2 cellular contexts compared by ENCODE assay signal in genomic region chr11:107999759-108000455, GRCh38.
TF ChIP-seq lines count a peak whose summit lies in the region.

No MANE protein-coding gene starts in this region.

TF ChIP-seq in A549, 52 proteins besides CTCF, POLR2A, EP300 and RAD21:
- no peak for TF ChIP-seq USF2 (IDR thresholded peaks at IDR 0.05)
- TF ChIP-seq KDM1A (IDR thresholded peaks at IDR 0.05; ENCODE audit: low read depth) = no peak
- TF ChIP-seq ZSCAN20 (CRISPR knock-in tag; IDR thresholded peaks at IDR 0.05) = no peak
- TF ChIP-seq SMC3 (IDR thresholded peaks at IDR 0.05) = 0 out of 3 replicates have a peak, but pooled peaks have one; percentile 12
- TF ChIP-seq RCOR1 (IDR thresholded peaks at IDR 0.05; ENCODE audit: low read depth, low read length) = no peak
TF ChIP-seq in A549: peak in this region for 1.

TF ChIP-seq in endothelial cell of umbilical vein, 7 proteins besides CTCF, POLR2A, EP300 and RAD21:
- TF ChIP-seq JUN (IDR thresholded peaks at IDR 0.05; ENCODE audit: borderline replicate concordance, insufficient read depth, insufficient read length, low read depth) = no peak
- no peak for TF ChIP-seq MYC (IDR thresholded peaks at IDR 0.05; ENCODE audit: low read depth, low read length)
- TF ChIP-seq EZH2 (IDR thresholded peaks at IDR 0.05; ENCODE audit: borderline replicate concordance, low read depth, low read length, severe bottlenecking) = no peak
- no peak for TF ChIP-seq MAX (IDR thresholded peaks at IDR 0.05; ENCODE audit: insufficient read depth, insufficient read length)
- TF ChIP-seq GATA2 (IDR thresholded peaks at IDR 0.05; ENCODE audit: insufficient read depth, insufficient read length, low read depth, low read length) = no peak
- TF ChIP-seq FOS (IDR thresholded peaks at IDR 0.05; ENCODE audit: borderline replicate concordance, insufficient read depth, low read length) = no peak
- TF ChIP-seq POLR2AphosphoS5 (IDR thresholded peaks at IDR 0.05; ENCODE audit: insufficient read depth, low read depth, low read length) = no peak
